8 cellular contexts compared by ENCODE assay signal in genomic region chr20:37527638-37528441, GRCh38. TPM values are rescaled to one million over a fixed set of nuclear protein-coding genes. Genes with fewer than 3 reads are reported as not detected.
DNase-seq lines count a peak whose midpoint lies in the region; ATAC-seq lines count a peak whose summit lies in the region.

Gene BLCAP, minus strand, starts transcription at chr20:37527876. Its CDS starts 8,702 bp downstream, at chr20:37519174.

- H3K4me3 Mint-ChIP-seq in activated CD4-positive, alpha-beta T cell treated with anti-CD3 and anti-CD28 coated beads, Interleukin-2, amount 10 ng/mL, durations not matched to agents 24 days and 14 days: peak within 1 kb of the TSS; percentile 92

- H3K4me1 Mint-ChIP-seq in activated CD4-positive, alpha-beta T cell treated with anti-CD3 and anti-CD28 coated beads, Interleukin-2, amount 10 ng/mL, durations not matched to agents 24 days and 14 days: peaks cover 42% of the 10 kb centered on the region

- H3K27ac Mint-ChIP-seq in activated CD4-positive, alpha-beta T cell treated with anti-CD3 and anti-CD28 coated beads, Interleukin-2, amount 10 ng/mL, durations not matched to agents 24 days and 14 days: peak within 1 kb of the TSS; percentile 100

- H3K36me3 Mint-ChIP-seq in activated CD4-positive, alpha-beta T cell treated with anti-CD3 and anti-CD28 coated beads, Interleukin-2, amount 10 ng/mL, durations not matched to agents 24 days and 14 days (ENCODE audit: low read depth): peaks cover 10% of the 10 kb centered on the region

- ATAC-seq in HG03442 (IDR thresholded peaks at IDR 0.05; ENCODE audit: unreplicated experiment) (peak; percentile 72), left colon (peak; percentile 82)

- H3K9me3 Mint-ChIP-seq in activated CD4-positive, alpha-beta T cell treated with anti-CD3 and anti-CD28 coated beads, Interleukin-2, amount 10 ng/mL, durations not matched to agents 24 days and 14 days: no peaks in the 10 kb centered on the region

- intact Hi-C loops in activated CD4-positive, alpha-beta T cell treated with anti-CD3 and anti-CD28 coated beads, Interleukin-2, amount 10 ng/mL, durations not matched to agents 24 days and 14 days (cut with micrococcal nuclease): loop anchor here (1.0 to 10.0 kb wide), 5 partner anchors 121 to 1063 kb away; partner anchors contain the start of genes MANBAL, RBL1 and TGIF2
- intact Hi-C loops in left colon (cut with DNase I, micrococcal nuclease): loop anchor here in 1 of 2 donors (10.0 kb wide), 1 partner anchor 133 kb away; no protein-coding TSS in a partner anchor

- DNase-seq in AG20443 (ENCODE audit: low spot score): peak; percentile 97
- peak; percentile 95 for DNase-seq in GM19238 (ENCODE audit: insufficient read length, low spot score)
- peak; percentile 87 to 96 for DNase-seq in NCI-H526 (lab: John Stamatoyannopoulos, UW)
- DNase-seq in activated CD4-positive, alpha-beta T cell treated with anti-CD3 and anti-CD28 coated beads, Interleukin-2, amount 10 ng/mL, durations not matched to agents 24 days and 14 days: peak; percentile 98
- DNase-seq in left colon: peak; percentile 94 to 95
- DNase-seq in stimulated activated CD4-positive, alpha-beta T cell treated with anti-CD3 and anti-CD28 coated beads, Interleukin-1b, Interleukin-23, amount 100 ng/mL, for 4 hours (ENCODE audit: low read depth in 2 of 2): peak; percentile 84 to 90

- H3K27ac ChIP-seq in cingulate gyrus (ENCODE audit: low read depth, low read length): peak within 1 kb of the TSS; percentile 100

- peaks cover 5% of the 10 kb centered on the region for H3K27me3 Mint-ChIP-seq in activated CD4-positive, alpha-beta T cell treated with anti-CD3 and anti-CD28 coated beads, Interleukin-2, amount 10 ng/mL, durations not matched to agents 24 days and 14 days

RNA-seq across cellular contexts. Expression of gene BLCAP, which starts in this region (rescaled TPM):
- total RNA-seq in activated CD4-positive, alpha-beta T cell treated with anti-CD3 and anti-CD28 coated beads, Interleukin-2, amount 10 ng/mL, durations not matched to agents 24 days and 14 days: 31.7 and 31.9 TPM in 2 replicates
- 100 to 1,000 TPM in 1 of 2 donors, 10 to 100 TPM in 1; 98.9 to 104 TPM for total RNA-seq in left colon

Comparison
In these comparisons a context has a peak if more than half of its experiments do, and no peak if none do; other contexts are left out.
1. Peak in every context shown above with its lines: DNase-seq, ATAC-seq and H3K27ac ChIP-seq.